1 cellular context compared by ENCODE assay signal in genomic region chr3:122397136-122397645, GRCh38.
TF ChIP-seq lines count a peak whose summit lies in the region.

No MANE protein-coding gene starts in this region.

TF ChIP-seq in IMR-90, 13 proteins besides CTCF, POLR2A, EP300 and RAD21:
- TF ChIP-seq FOS (IDR thresholded peaks at IDR 0.05; ENCODE audit: low read depth, low read length), result no peak
